In genomic region chr11:82233211-82233610, GRCh38 we compare ENCODE assay signal across 15 cellular contexts.
DNase-seq lines count a peak whose midpoint lies in the region; ATAC-seq, FAIRE-seq and TF ChIP-seq lines count a peak whose summit lies in the region.
"Had no signal": no experiment of that assay in that cellular context is flagged by ENCODE, and none has a peak within 500 bp of the region (broad histone marks: within the 10 kb centered on the region; RNA-seq: fewer than 3 reads in every experiment).

No MANE protein-coding gene starts in this region.

- H3K27ac ChIP-seq in A549 (no peak overlapping the region), IMR-90 (ENCODE audit: insufficient read depth, low read length) (no peak overlapping the region)
- H3K27ac ChIP-seq: HL-60, KMS-11 had no signal

- H2AFZ ChIP-seq in IMR-90 (replicated peaks; ENCODE audit: low read length, poor library complexity): no peak overlapping the region

- no peak overlapping the region for H4K91ac ChIP-seq in IMR-90 (ENCODE audit: insufficient read depth, low read depth, low read length)

- no peak overlapping the region for H3K18ac ChIP-seq in IMR-90 (ENCODE audit: low read depth, low read length)

- TF ChIP-seq POLR2A in A549 (IDR thresholded peaks at IDR 0.05; ENCODE audit: low read length): no peak
- no peak for TF ChIP-seq POLR2A in IMR-90 (IDR thresholded peaks at IDR 0.05; ENCODE audit: low read depth, low read length)

- in situ Hi-C loops in IMR-90 (cut with MboI; ENCODE audit: low sequenced_read_pairs) (no loop called here), astrocyte of the spinal cord (cut with HindIII; ENCODE audit: low sequenced_read_pairs) (no loop called here)

- H3K23ac ChIP-seq in IMR-90 (ENCODE audit: low read depth, low read length): no peak overlapping the region

- H3K9me3 ChIP-seq in A549: no peaks in the 10 kb centered on the region
- H3K9me3 ChIP-seq in IMR-90 (ENCODE audit: control insufficient read depth, insufficient read depth, low read length): no peaks in the 10 kb centered on the region

- H4K5ac ChIP-seq in IMR-90 (ENCODE audit: low read depth, low read length): no peak overlapping the region

- no peaks in the 10 kb centered on the region for H3K36me3 ChIP-seq in IMR-90 (ENCODE audit: control insufficient read depth, insufficient read depth, low read length)

- no peak overlapping the region for H2BK15ac ChIP-seq in IMR-90 (ENCODE audit: low read depth, low read length)

- H3K9me1 ChIP-seq in IMR-90 (ENCODE audit: insufficient read depth, low read length): no peaks in the 10 kb centered on the region

- H2BK20ac ChIP-seq in IMR-90 (ENCODE audit: low read depth, low read length): no peak overlapping the region

- H3K4ac ChIP-seq in IMR-90 (ENCODE audit: low read depth, low read length): no peak overlapping the region

- H4K20me1 ChIP-seq in IMR-90 (ENCODE audit: insufficient read depth, low read length): no peaks in the 10 kb centered on the region

- no peak for ATAC-seq in A549
- no peak for ATAC-seq in IMR-90 (ENCODE audit: low read depth)
- no peak for ATAC-seq in esophagus mucosa

- TF ChIP-seq CTCF in A549 (IDR thresholded peaks at IDR 0.05): no peak
- no peak for TF ChIP-seq CTCF in IMR-90 (conservative IDR thresholded peaks at IDR 0.05; ENCODE audit: low read depth, low read length)
- TF ChIP-seq CTCF in astrocyte of the spinal cord (IDR thresholded peaks at IDR 0.05; ENCODE audit: low read depth, low read length): no peak

- H3K4me1 ChIP-seq in A549 (no peaks in the 10 kb centered on the region), IMR-90 (ENCODE audit: control insufficient read depth, insufficient read depth, low read length) (no peaks in the 10 kb centered on the region)

- no peak overlapping the region for H3K4me2 ChIP-seq in A549
- H3K4me2 ChIP-seq in IMR-90 (ENCODE audit: low read depth, low read length): no peak overlapping the region
- H3K4me2 ChIP-seq: KMS-11 had no signal

- no peak for TF ChIP-seq EP300 in A549 (IDR thresholded peaks at IDR 0.05)

- no peak overlapping the region for H3K14ac ChIP-seq in IMR-90 (replicated peaks; ENCODE audit: low read depth, low read length)

- no peak overlapping the region for H2BK120ac ChIP-seq in IMR-90 (ENCODE audit: low read depth, low read length)

- no peak for FAIRE-seq in A549 (lab: Jason Lieb, UNC)
- FAIRE-seq: A204.1 had no signal

- POLR2A ChIA-PET in A549 (lab: Yijun Ruan, JAX): no interaction called here
- POLR2A ChIA-PET in IMR-90 (lab: Charles Lee; ENCODE audit: unreplicated experiment): no interaction called here

- no peaks in the 10 kb centered on the region for H3K79me1 ChIP-seq in IMR-90 (ENCODE audit: low read depth in 1 of 2, low read length in 2 of 2)

- dilution Hi-C loops in IMR-90 (cut with HindIII; ENCODE audit: low sequenced_read_pairs, unreplicated experiment): no loop called here

- DNase-seq in A549 (ENCODE audit: low read depth in 1 of 2, low spot score in 1 of 2) (no peak), IMR-90 (no peak), astrocyte of the spinal cord (ENCODE audit: low read depth, low spot score) (peak; percentile 8), putamen (ENCODE audit: low spot score) (peak; percentile 12), COR-L47 (lab: John Stamatoyannopoulos, UW) (no peak), AML-193 (lab: John Stamatoyannopoulos, UW) (no peak)
- DNase-seq: CD8-positive, alpha-beta memory T cell; DMS53; GF-D8; HCEC 1CT; HFFc6 had no signal

- H2AK5ac ChIP-seq in IMR-90 (ENCODE audit: low read depth, low read length): no peak overlapping the region

- no peak overlapping the region for H3K56ac ChIP-seq in IMR-90 (ENCODE audit: extremely low read depth, insufficient read depth, low read length)

- TF ChIP-seq RAD21 in A549 (conservative IDR thresholded peaks at IDR 0.05 in 1 of 2, IDR thresholded peaks at IDR 0.05 in 1 of 2) (no peak), IMR-90 (IDR thresholded peaks at IDR 0.05; ENCODE audit: low read length) (no peak)

- no TSS peak for BruUV-seq in IMR-90 (replicated peaks; lab: Mats Ljungman, UMichigan)

- no peak overlapping the region for H3K9ac ChIP-seq in IMR-90 (ENCODE audit: low read depth, low read length)
- H3K9ac ChIP-seq: KMS-11 had no signal

- CTCF ChIA-PET in A549 (lab: Yijun Ruan, JAX): no interaction called here
- CTCF ChIA-PET in IMR-90 (lab: Yijun Ruan, JAX): no interaction called here

- no peaks in the 10 kb centered on the region for H3K27me3 ChIP-seq in IMR-90 (ENCODE audit: control insufficient read depth, insufficient read depth, low read length)

- H2AK9ac ChIP-seq in IMR-90 (replicated peaks; ENCODE audit: low read depth, low read length, poor library complexity): no peak overlapping the region

- no peak overlapping the region for H2BK5ac ChIP-seq in IMR-90 (ENCODE audit: low read depth, low read length, poor library complexity, severe bottlenecking)

- WGBS in A549 (ENCODE audit: missing lambda C conversion rate): 10% methylated on average over 1 of the region's 1 CpG
- WGBS in IMR-90 (ENCODE audit: extremely low coverage in 2 of 2, insufficient read length in 1 of 2), 2 experiments: no CpG with 5 or more reads among the region's 1 CpG

- no peak overlapping the region for H3K4me3 ChIP-seq in A549
- no peak overlapping the region for H3K4me3 ChIP-seq in IMR-90 (ENCODE audit: insufficient read depth, low read depth, low read length)
- H3K4me3 ChIP-seq in astrocyte of the spinal cord (ENCODE audit: low read depth, low read length): no peak overlapping the region

- intact Hi-C loops in IMR-90 (cut with micrococcal nuclease): no loop called here

- H4K8ac ChIP-seq in IMR-90 (ENCODE audit: low read depth in 2 of 2, low read length in 2 of 2): no peak overlapping the region

TF ChIP-seq in A549, 52 proteins besides CTCF, POLR2A, EP300 and RAD21:
- TF ChIP-seq FOXS1 (CRISPR knock-in tag; IDR thresholded peaks at IDR 0.05): no peak
- no peak for TF ChIP-seq CBX8 (IDR thresholded peaks at IDR 0.05)
- no peak for TF ChIP-seq RNF2 (IDR thresholded peaks at IDR 0.05; ENCODE audit: borderline replicate concordance, low read depth)
- no peak for TF ChIP-seq JUNB (IDR thresholded peaks at IDR 0.05)
- no peak for TF ChIP-seq ZFP36 (IDR thresholded peaks at IDR 0.05; ENCODE audit: borderline replicate concordance, partially characterized antibody)
- TF ChIP-seq JUN (IDR thresholded peaks at IDR 0.05): no peak
- TF ChIP-seq MAFK (IDR thresholded peaks at IDR 0.05; ENCODE audit: partially characterized antibody): peak; percentile 19

TF ChIP-seq in IMR-90, 13 proteins besides CTCF, POLR2A, EP300 and RAD21:
- TF ChIP-seq MAFK (IDR thresholded peaks at IDR 0.05; ENCODE audit: low read depth, low read length) (peak; percentile 26; the same call in 1 of the 2 replicates), FOS (IDR thresholded peaks at IDR 0.05; ENCODE audit: low read depth, low read length) (no peak)

Comparison
In these comparisons a context has a peak if more than half of its experiments do, and no peak if none do; other contexts are left out.
1. DNase-seq: peak in astrocyte of the spinal cord (single experiment) and putamen (single experiment); none in A549 (0 of 2), IMR-90 (single experiment), COR-L47 (single experiment) and AML-193 (0 of 2).